Comparison of ENCODE assay signal across 1 cellular context in the genomic region with DNA sequence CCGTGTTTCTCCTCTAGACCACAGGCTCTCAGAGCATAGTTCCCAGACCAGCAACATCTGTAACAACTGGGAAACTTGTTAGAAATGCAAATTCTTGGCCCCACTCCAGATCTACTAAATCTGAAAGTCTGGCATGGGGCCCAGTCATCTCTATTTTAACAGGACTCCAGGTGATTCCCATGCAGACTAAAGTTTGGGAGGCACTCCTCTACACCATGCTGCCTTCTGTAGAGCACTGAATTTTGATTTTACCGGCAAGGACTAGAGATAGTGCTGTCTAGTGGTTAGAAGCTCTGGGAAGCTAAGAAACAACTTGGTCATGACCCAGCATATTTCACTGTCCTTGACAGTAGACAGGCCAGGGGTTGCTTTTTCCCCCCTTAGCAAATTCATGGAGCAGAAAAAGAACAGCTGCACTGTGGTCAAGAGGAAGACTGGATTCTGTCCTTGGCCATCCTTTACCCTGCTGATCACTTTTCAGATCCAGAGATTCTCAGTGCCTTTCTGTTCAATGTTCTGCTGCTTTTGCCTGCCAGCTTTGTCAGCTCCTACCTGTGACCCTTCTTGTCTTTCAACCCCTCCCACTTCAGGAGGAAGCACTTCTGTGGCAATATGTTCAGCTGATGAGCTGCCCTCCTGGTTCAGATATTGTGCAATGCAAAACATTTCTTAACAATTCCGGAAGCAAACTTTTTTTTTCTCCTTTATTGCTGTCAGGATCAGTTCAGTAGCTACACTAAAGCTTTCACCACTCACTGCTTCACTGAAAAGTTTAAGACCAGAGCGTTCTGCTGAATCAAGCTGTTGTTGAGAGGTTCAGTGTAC.
TF ChIP-seq lines count a peak whose summit lies in the region.

No MANE protein-coding gene starts in this region.

TF ChIP-seq in GM12878, 131 proteins besides CTCF, POLR2A, EP300 and RAD21 (continued from another document):
- peak; percentile 57; the same call in 1 of the 2 replicates for TF ChIP-seq MTA3 (IDR thresholded peaks at IDR 0.05; ENCODE audit: borderline replicate concordance, low read length)
